In the genomic region with DNA sequence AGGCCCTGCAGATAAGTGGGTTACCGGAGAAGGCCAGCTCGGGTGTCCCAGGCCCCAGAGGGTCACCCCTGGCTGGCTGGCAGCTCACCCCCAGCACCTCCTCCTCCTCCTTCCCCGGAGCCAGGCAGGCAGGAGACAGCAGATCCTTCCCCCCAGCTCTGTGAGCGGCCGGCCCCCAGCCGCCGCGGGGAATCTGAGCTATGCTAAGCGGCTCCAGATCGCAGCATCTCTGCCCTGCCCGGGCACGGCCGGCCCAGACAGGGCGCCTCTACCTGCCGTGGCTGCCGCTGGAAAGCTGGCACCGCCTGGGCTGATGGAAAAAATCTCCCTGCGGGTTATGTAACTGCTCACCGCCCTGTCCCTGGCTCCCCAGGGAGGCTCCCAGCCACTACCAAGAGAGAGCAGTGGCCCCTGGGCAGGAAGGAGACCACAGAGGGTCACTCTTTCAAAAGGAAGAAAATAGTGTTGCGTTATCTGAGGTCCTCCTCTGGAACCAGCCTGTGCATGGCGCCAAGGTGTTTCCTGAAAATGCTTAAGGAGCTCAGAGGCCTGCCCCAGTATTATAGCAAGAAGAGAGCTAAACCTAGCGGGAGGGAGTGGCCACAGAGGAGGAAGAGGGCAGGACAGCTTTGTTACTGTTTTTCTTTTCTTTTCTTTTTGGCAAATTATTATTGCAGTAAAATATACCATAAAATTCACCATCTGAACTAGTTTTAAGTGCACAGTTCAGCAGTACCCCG, we compare ENCODE assay signal across 1 cellular context.
TF ChIP-seq lines count a peak whose summit lies in the region.

No MANE protein-coding gene starts in this region.

TF ChIP-seq in IMR-90, 13 proteins besides CTCF, POLR2A, EP300 and RAD21 (continued from another document):
- TF ChIP-seq, protein P1, sequence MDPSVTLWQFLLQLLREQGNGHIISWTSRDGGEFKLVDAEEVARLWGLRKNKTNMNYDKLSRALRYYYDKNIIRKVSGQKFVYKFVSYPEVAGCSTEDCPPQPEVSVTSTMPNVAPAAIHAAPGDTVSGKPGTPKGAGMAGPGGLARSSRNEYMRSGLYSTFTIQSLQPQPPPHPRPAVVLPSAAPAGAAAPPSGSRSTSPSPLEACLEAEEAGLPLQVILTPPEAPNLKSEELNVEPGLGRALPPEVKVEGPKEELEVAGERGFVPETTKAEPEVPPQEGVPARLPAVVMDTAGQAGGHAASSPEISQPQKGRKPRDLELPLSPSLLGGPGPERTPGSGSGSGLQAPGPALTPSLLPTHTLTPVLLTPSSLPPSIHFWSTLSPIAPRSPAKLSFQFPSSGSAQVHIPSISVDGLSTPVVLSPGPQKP (IDR thresholded peaks at IDR 0.05; ENCODE audit: borderline replicate concordance, low read depth, low read length), result no peak
- TF ChIP-seq MAFK (IDR thresholded peaks at IDR 0.05; ENCODE audit: low read depth, low read length) (no peak), RFX5 (IDR thresholded peaks at IDR 0.05; ENCODE audit: low read depth, low read length) (no peak), BHLHE40 (IDR thresholded peaks at IDR 0.05; ENCODE audit: low read depth, low read length) (no peak), CHD1 (IDR thresholded peaks at IDR 0.05; ENCODE audit: low read depth, low read length) (no peak), MXI1 (IDR thresholded peaks at IDR 0.05; ENCODE audit: borderline replicate concordance, low read depth, low read length) (no peak), NFE2L2 (IDR thresholded peaks at IDR 0.05; ENCODE audit: low read depth, low read length) (no peak), MAZ (IDR thresholded peaks at IDR 0.05; ENCODE audit: borderline replicate concordance, low read depth, low read length) (no peak)
- TF ChIP-seq, protein P2, sequence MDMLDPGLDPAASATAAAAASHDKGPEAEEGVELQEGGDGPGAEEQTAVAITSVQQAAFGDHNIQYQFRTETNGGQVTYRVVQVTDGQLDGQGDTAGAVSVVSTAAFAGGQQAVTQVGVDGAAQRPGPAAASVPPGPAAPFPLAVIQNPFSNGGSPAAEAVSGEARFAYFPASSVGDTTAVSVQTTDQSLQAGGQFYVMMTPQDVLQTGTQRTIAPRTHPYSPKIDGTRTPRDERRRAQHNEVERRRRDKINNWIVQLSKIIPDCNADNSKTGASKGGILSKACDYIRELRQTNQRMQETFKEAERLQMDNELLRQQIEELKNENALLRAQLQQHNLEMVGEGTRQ (IDR thresholded peaks at IDR 0.05; ENCODE audit: low read depth, low read length), result no peak
